Comparison of ENCODE assay signal across 21 cellular contexts in genomic region chr5:126195410-126196100, GRCh38.
DNase-seq lines count a peak whose midpoint lies in the region; ATAC-seq, FAIRE-seq and TF ChIP-seq lines count a peak whose summit lies in the region.
"Had no signal": no experiment of that assay in that cellular context is flagged by ENCODE, and none has a peak within 500 bp of the region (broad histone marks: within the 10 kb centered on the region; RNA-seq: fewer than 3 reads in every experiment).

No MANE protein-coding gene starts in this region.

- no peak overlapping the region for H3K56ac ChIP-seq in H1 (replicated peaks; ENCODE audit: insufficient read length, low read depth, low read length)
- H3K56ac ChIP-seq in mesendoderm (ENCODE audit: low read length) = no peak overlapping the region

- no peak overlapping the region for H3K9ac ChIP-seq in HepG2 (ENCODE audit: insufficient read depth, low read depth, low read length)
- no peak overlapping the region for H3K9ac ChIP-seq in H1 (replicated peaks in 1 of 4; ENCODE audit: extremely low read depth in 1 of 4, low read depth in 3 of 4, low read length in 3 of 4)
- H3K9ac ChIP-seq in mesendoderm (ENCODE audit: low read length) = no peak overlapping the region

- no peaks in the 10 kb centered on the region for H3K79me2 ChIP-seq in HepG2 (ENCODE audit: insufficient read depth, low read length)
- no peaks in the 10 kb centered on the region for H3K79me2 ChIP-seq in H1 (ENCODE audit: control insufficient read depth in 1 of 2, insufficient read depth in 2 of 2, low read length in 2 of 2)
- no peaks in the 10 kb centered on the region for H3K79me2 ChIP-seq in mesendoderm (ENCODE audit: control insufficient read depth, insufficient read depth, low read length)

- no peaks in the 10 kb centered on the region for H3K4me1 ChIP-seq in HepG2 (ENCODE audit: insufficient read depth, low read length)
- H3K4me1 ChIP-seq in right lobe of liver = no peaks in the 10 kb centered on the region
- H3K4me1 ChIP-seq in H1 (replicated peaks in 1 of 4; ENCODE audit: control insufficient read depth in 3 of 4, insufficient read depth in 4 of 4, low read length in 3 of 4) = peaks cover 0 to 2% (median under 1%) of the 10 kb centered on the region in 4 experiments; a peak in 3 of 7 replicates
- H3K4me1 ChIP-seq in mesendoderm (ENCODE audit: control insufficient read depth, low read depth, low read length) = no peaks in the 10 kb centered on the region
- H3K4me1 ChIP-seq in vagina = peaks cover 12% of the 10 kb centered on the region
- H3K4me1 ChIP-seq: BE2C had no signal

- H2BK20ac ChIP-seq in H1 (ENCODE audit: low read length) = no peak overlapping the region

- H4K91ac ChIP-seq in H1 (replicated peaks; ENCODE audit: insufficient read length, low read length) = no peak overlapping the region

- FAIRE-seq in HepG2 (lab: Jason Lieb, UNC) (no peak), H1 (lab: Jason Lieb, UNC) (no peak)
- FAIRE-seq: GM19239, HTR-8/SVneo had no signal

- CTCF ChIA-PET in HepG2 (lab: Yijun Ruan, JAX; ENCODE audit: low intra/inter-chr PET ratio, low total read pairs) = no interaction called here
- CTCF ChIA-PET in H1 (lab: Charles Lee; ENCODE audit: partially characterized antibody) = no interaction called here
- CTCF ChIA-PET in HEK293T (lab: Yijun Ruan, JAX) = no interaction called here

- TF ChIP-seq POLR2A in HepG2 (IDR thresholded peaks at IDR 0.05; ENCODE audit: insufficient read depth in 1 of 2, low read depth in 2 of 2, low read length in 2 of 2) = no peak
- TF ChIP-seq POLR2A in right lobe of liver (IDR thresholded peaks at IDR 0.05) = no peak
- TF ChIP-seq POLR2A in H1 (IDR thresholded peaks at IDR 0.05; ENCODE audit: control extremely low read depth in 1 of 2, low read depth in 2 of 2, low read length in 2 of 2) = no peak
- TF ChIP-seq POLR2A in vagina (IDR thresholded peaks at IDR 0.05) = no peak

- H2AK5ac ChIP-seq in H1 (ENCODE audit: low read depth, low read length) = no peak overlapping the region
- H2AK5ac ChIP-seq in mesendoderm (ENCODE audit: low read length) = no peak overlapping the region

- H3K18ac ChIP-seq in H1 (ENCODE audit: extremely low read depth, low read length) (no peak overlapping the region), mesendoderm (ENCODE audit: low read length) (no peak overlapping the region)

- no peaks in the 10 kb centered on the region for H3K9me3 ChIP-seq in HepG2 (ENCODE audit: low read length)
- H3K9me3 ChIP-seq in right lobe of liver = no peaks in the 10 kb centered on the region
- H3K9me3 ChIP-seq in H1 (ENCODE audit: insufficient read depth in 2 of 2, low read depth in 1 of 2, low read length in 1 of 2) = no peaks in the 10 kb centered on the region
- H3K9me3 ChIP-seq in vagina = no peaks in the 10 kb centered on the region
- H3K9me3 ChIP-seq: BE2C had no signal

- TF ChIP-seq EP300 in HepG2 (IDR thresholded peaks at IDR 0.05; ENCODE audit: low read depth in 2 of 2, low read length in 2 of 2) = no peak
- no peak for TF ChIP-seq EP300 in HepG2 (CRISPR knock-in tag; IDR thresholded peaks at IDR 0.05; ENCODE audit: borderline replicate concordance)
- no peak for TF ChIP-seq EP300 in H1 (IDR thresholded peaks at IDR 0.05; ENCODE audit: borderline replicate concordance in 1 of 2, low read depth in 2 of 2, low read length in 2 of 2)

- H2BK12ac ChIP-seq in H1 (ENCODE audit: low read depth, low read length) = no peak overlapping the region

- TF ChIP-seq CTCF in HepG2 (CRISPR knock-in tag; IDR thresholded peaks at IDR 0.05) (no peak), right lobe of liver (IDR thresholded peaks at IDR 0.05) (no peak), H1 (IDR thresholded peaks at IDR 0.05; ENCODE audit: control extremely low read depth in 1 of 3, insufficient read depth in 1 of 3, low read depth in 1 of 3, low read length in 3 of 3) (no peak), vagina (IDR thresholded peaks at IDR 0.05) (no peak)

- DNase-seq in HepG2 (ENCODE audit: low spot score) (no peak), right lobe of liver (no peak), H1 (ENCODE audit: low read depth in 1 of 2, low spot score in 2 of 2) (no peak), mesendoderm (peak; percentile 22), vagina (ENCODE audit: extremely low spot score in 2 of 2) (no peak), amygdala (lab: John Stamatoyannopoulos, UW) (no peak), OCI-M1 (lab: John Stamatoyannopoulos, UW) (no peak), HEK293T (ENCODE audit: extremely low spot score) (no peak)
- DNase-seq: 8988T; BE2C; CD4-positive, alpha-beta T cell; DMS53; H9; NCI-H1105 treated with DMSO at 0.1 percent for 48 hours; NCI-H187; NCI-H226; NCI-H526 had no signal

- H2AFZ ChIP-seq in HepG2 (ENCODE audit: low read length) (no peak overlapping the region), H1 (ENCODE audit: low read length) (peak overlapping the region; percentile 58; the same call in 1 of the 2 replicates)

- H2BK5ac ChIP-seq in H1 (ENCODE audit: low read depth, low read length) (no peak overlapping the region), mesendoderm (ENCODE audit: low read length) (no peak overlapping the region)

- BruUV-seq in HepG2 (replicated peaks; lab: Mats Ljungman, UMichigan) = no TSS peak

- H3K4me3 ChIP-seq in HepG2 (replicated peaks in 1 of 3; ENCODE audit: insufficient read depth in 1 of 3, low read depth in 2 of 3, low read length in 3 of 3) (no peak overlapping the region), right lobe of liver (no peak overlapping the region), H1 (ENCODE audit: extremely low read depth in 1 of 4, insufficient read depth in 2 of 4, low read depth in 3 of 4, low read length in 4 of 4) (no peak overlapping the region), mesendoderm (ENCODE audit: low read length) (no peak overlapping the region), vagina (no peak overlapping the region)

- H2BK120ac ChIP-seq in H1 (replicated peaks; ENCODE audit: low read depth, low read length) (no peak overlapping the region), mesendoderm (ENCODE audit: low read depth, low read length) (no peak overlapping the region)

- H4K5ac ChIP-seq in H1 (ENCODE audit: insufficient read length, low read depth, low read length) (no peak overlapping the region), mesendoderm (ENCODE audit: low read length) (no peak overlapping the region)

- POLR2A ChIA-PET in HepG2 (lab: Yijun Ruan, JAX) (no interaction called here), H1 (lab: Charles Lee; ENCODE audit: partially characterized antibody) (no interaction called here), HEK293T (lab: Yijun Ruan, JAX) (no interaction called here)

- H4K8ac ChIP-seq in H1 (ENCODE audit: extremely low read depth, insufficient read depth, low read length) (no peak overlapping the region), mesendoderm (ENCODE audit: low read depth, low read length) (no peak overlapping the region)

- no peak overlapping the region for H3K14ac ChIP-seq in H1 (ENCODE audit: insufficient read length)

- H3K27ac ChIP-seq in HepG2 (ENCODE audit: extremely low read length, insufficient read depth, low read length) (no peak overlapping the region), right lobe of liver (no peak overlapping the region), H1 (ENCODE audit: low read depth, low read length) (no peak overlapping the region), mesendoderm (ENCODE audit: low read depth, low read length) (no peak overlapping the region), vagina (peak overlapping the region; percentile 43)
- H3K27ac ChIP-seq: HL-60, RWPE1 had no signal

- ATAC-seq in HepG2 (no peak), right lobe of liver (no peak)

- H3K36me3 ChIP-seq in HepG2 (replicated peaks in 1 of 2; ENCODE audit: control insufficient read depth in 1 of 2, insufficient read depth in 2 of 2, low read length in 2 of 2) (no peaks in the 10 kb centered on the region), right lobe of liver (no peaks in the 10 kb centered on the region), H1 (ENCODE audit: control insufficient read depth in 2 of 4, insufficient read depth in 4 of 4, low read length in 3 of 4) (no peaks in the 10 kb centered on the region), mesendoderm (ENCODE audit: control insufficient read depth, insufficient read depth, low read length) (no peaks in the 10 kb centered on the region), vagina (no peaks in the 10 kb centered on the region)
- H3K36me3 ChIP-seq: BE2C had no signal

- no peaks in the 10 kb centered on the region for H3K79me1 ChIP-seq in H1 (ENCODE audit: low read depth, low read length)
- H3K79me1 ChIP-seq in mesendoderm (ENCODE audit: low read length) = no peaks in the 10 kb centered on the region

- H4K20me1 ChIP-seq in HepG2 (ENCODE audit: insufficient read depth, low read length) (no peaks in the 10 kb centered on the region), H1 (replicated peaks in 1 of 2; ENCODE audit: control insufficient read depth in 1 of 2, insufficient read depth in 2 of 2, low read length in 2 of 2) (no peaks in the 10 kb centered on the region)

- WGBS in HepG2 (ENCODE audit: low lambda C conversion rate) = 23% methylated on average over 5 of the region's 5 CpGs
- WGBS in right lobe of liver (ENCODE audit: insufficient coverage, low coverage, low lambda C conversion rate, missing lambda C conversion rate) = 62% methylated on average over 5 of the region's 5 CpGs
- 72% methylated on average over 5 of the region's 5 CpGs; no CpG with 5 or more reads in 1 of the 2 experiments for WGBS in H1 (ENCODE audit: extremely low coverage in 1 of 2, insufficient coverage in 1 of 2, insufficient read length in 1 of 2, insufficient replicate concordance in 2 of 2, low coverage in 1 of 2, low lambda C conversion rate in 2 of 2, missing lambda C conversion rate in 1 of 2), 2 experiments
- no CpG with 5 or more reads among the region's 5 CpGs for WGBS in mesendoderm (ENCODE audit: extremely low coverage, insufficient coverage, low lambda C conversion rate)

- H3K27me3 ChIP-seq in HepG2 (ENCODE audit: control insufficient read depth in 1 of 2, insufficient read depth in 2 of 2, low read length in 2 of 2) (no peaks in the 10 kb centered on the region), right lobe of liver (no peaks in the 10 kb centered on the region), H1 (replicated peaks in 1 of 4; ENCODE audit: control insufficient read depth in 3 of 4, extremely low read depth in 1 of 4, insufficient read depth in 3 of 4, low read length in 3 of 4) (no peaks in the 10 kb centered on the region), mesendoderm (ENCODE audit: insufficient read depth, low read length, poor library complexity) (no peaks in the 10 kb centered on the region), vagina (no peaks in the 10 kb centered on the region)
- H3K27me3 ChIP-seq: BE2C had no signal

- H3K23ac ChIP-seq in H1 (ENCODE audit: insufficient read length) (no peak overlapping the region), mesendoderm (ENCODE audit: low read length) (no peak overlapping the region)

- H3K4me2 ChIP-seq in HepG2 (ENCODE audit: low read depth, low read length) (no peak overlapping the region), H1 (ENCODE audit: insufficient read depth in 1 of 2, low read depth in 2 of 2, low read length in 2 of 2) (no peak overlapping the region), mesendoderm (ENCODE audit: low read length) (no peak overlapping the region)

- intact Hi-C loops in HepG2 (cut with micrococcal nuclease; ENCODE audit: unreplicated experiment) (no loop called here), right lobe of liver (cut with DNase I) (no loop called here), vagina (cut with DNase I) (no loop called here)

- in situ Hi-C loops in HepG2 (cut with HindIII; ENCODE audit: extremely low pct_ligation_motif_present, low pct_unique_long_range_greater_than_20kb) = no loop called here

- no peak for TF ChIP-seq RAD21 in HepG2 (CRISPR knock-in tag; IDR thresholded peaks at IDR 0.05)
- TF ChIP-seq RAD21 in H1 (IDR thresholded peaks at IDR 0.05 in 1 of 2, conservative IDR thresholded peaks at IDR 0.05 in 1 of 2; ENCODE audit: low read depth in 2 of 2, low read length in 2 of 2) = no peak

- H3K4ac ChIP-seq in H1 (replicated peaks; ENCODE audit: insufficient read length, low read depth, low read length) (no peak overlapping the region), mesendoderm (ENCODE audit: low read depth, low read length) (no peak overlapping the region)

- H2BK15ac ChIP-seq in H1 (ENCODE audit: low read length) (no peak overlapping the region), mesendoderm (replicated peaks; ENCODE audit: low read depth) (no peak overlapping the region)

- H3K23me2 ChIP-seq in H1 (ENCODE audit: low read depth, low read length) = no peaks in the 10 kb centered on the region

Comparison
In these comparisons a context has a peak if more than half of its experiments do, and no peak if none do; other contexts are left out.
1. Of the 41 proteins assayed by ChIP-seq in both HepG2 and H1: peak only in HepG2: none; only in H1: MAX; in both: none; in neither: 39; mixed calls (peak in some experiments, not most) for 1.